In genomic region chr4:155025762-155026457, GRCh38 we compare ENCODE assay signal across 8 cellular contexts.
A peak's percentile ranks its signal among the peaks of the same experiment; 100 is the strongest.
DNase-seq lines count a peak whose midpoint lies in the region; ATAC-seq and TF ChIP-seq lines count a peak whose summit lies in the region.

No MANE protein-coding gene starts in this region.

- H3K9me3 Mint-ChIP-seq in activated T-helper 17 cell treated with anti-CD3 and anti-CD28 coated beads, Interleukin-2, amount 50 U/mL, for 72 hours: no peaks in the 10 kb centered on the region
- H3K9me3 Mint-ChIP-seq in activated T-helper 1 cell treated with anti-CD3 and anti-CD28 coated beads, Interleukin-12 subunit alpha, Interleukin-12 subunit beta, Interleukin-2, Interleukin-4 antibody, amounts not matched to agents 30 ng/mL and 10 ng/mL and 1 ng/mL, durations not matched to agents 14 hours and 24 hours and 36 hours: no peaks in the 10 kb centered on the region

- ATAC-seq in GM19324 (IDR thresholded peaks at IDR 0.05; ENCODE audit: low FRiP score, unreplicated experiment): peak; percentile 78
- peak; percentile 92 for ATAC-seq in HG03521 (IDR thresholded peaks at IDR 0.05; ENCODE audit: unreplicated experiment)
- ATAC-seq in lower lobe of right lung: peak; percentile 49 to 64
- no peak for ATAC-seq in activated T-helper 17 cell treated with anti-CD3 and anti-CD28 coated beads, Interleukin-2, amount 50 U/mL, for 72 hours (replicated peaks)

- H3K27me3 Mint-ChIP-seq in activated T-helper 17 cell treated with anti-CD3 and anti-CD28 coated beads, Interleukin-2, amount 50 U/mL, for 72 hours: no peaks in the 10 kb centered on the region
- peaks cover 2% of the 10 kb centered on the region for H3K27me3 Mint-ChIP-seq in activated T-helper 1 cell treated with anti-CD3 and anti-CD28 coated beads, Interleukin-12 subunit alpha, Interleukin-12 subunit beta, Interleukin-2, Interleukin-4 antibody, amounts not matched to agents 30 ng/mL and 10 ng/mL and 1 ng/mL, durations not matched to agents 14 hours and 24 hours and 36 hours (ENCODE audit: insufficient read depth)

- in situ Hi-C loops in astrocyte of the spinal cord (cut with HindIII; ENCODE audit: low sequenced_read_pairs): no loop called here

- no peaks in the 10 kb centered on the region for H3K9me3 ChIP-seq in lower lobe of right lung

- H3K27me3 ChIP-seq in lower lobe of right lung (ENCODE audit: low read depth): no peaks in the 10 kb centered on the region

- H3K4me3 Mint-ChIP-seq in activated T-helper 17 cell treated with anti-CD3 and anti-CD28 coated beads, Interleukin-2, amount 50 U/mL, for 72 hours: no peak overlapping the region
- no peak overlapping the region for H3K4me3 Mint-ChIP-seq in activated T-helper 1 cell treated with anti-CD3 and anti-CD28 coated beads, Interleukin-12 subunit alpha, Interleukin-12 subunit beta, Interleukin-2, Interleukin-4 antibody, amounts not matched to agents 30 ng/mL and 10 ng/mL and 1 ng/mL, durations not matched to agents 14 hours and 24 hours and 36 hours

- no peaks in the 10 kb centered on the region for H3K4me1 Mint-ChIP-seq in activated T-helper 17 cell treated with anti-CD3 and anti-CD28 coated beads, Interleukin-2, amount 50 U/mL, for 72 hours
- no peaks in the 10 kb centered on the region for H3K4me1 Mint-ChIP-seq in activated T-helper 1 cell treated with anti-CD3 and anti-CD28 coated beads, Interleukin-12 subunit alpha, Interleukin-12 subunit beta, Interleukin-2, Interleukin-4 antibody, amounts not matched to agents 30 ng/mL and 10 ng/mL and 1 ng/mL, durations not matched to agents 14 hours and 24 hours and 36 hours (ENCODE audit: low read depth)

- DNase-seq in D341Med (ENCODE audit: low spot score) (peak; percentile 68), astrocyte of the spinal cord (ENCODE audit: low read depth, low spot score) (peak; percentile 33), lower lobe of right lung (peak; percentile 47), DMS153 (lab: John Stamatoyannopoulos, UW) (no peak)
- DNase-seq in activated T-helper 1 cell treated with anti-CD3 and anti-CD28 coated beads, Interleukin-12 subunit alpha, Interleukin-12 subunit beta, Interleukin-2, Interleukin-4 antibody, amounts not matched to agents 30 ng/mL and 10 ng/mL and 1 ng/mL, durations not matched to agents 14 hours and 24 hours and 36 hours (ENCODE audit: low spot score): no peak

- no peaks in the 10 kb centered on the region for H3K4me1 ChIP-seq in lower lobe of right lung

- TF ChIP-seq CTCF in astrocyte of the spinal cord (IDR thresholded peaks at IDR 0.05; ENCODE audit: low read depth, low read length) (peak; percentile 53), lower lobe of right lung (IDR thresholded peaks at IDR 0.05) (peak; percentile 47)

- no peak overlapping the region for H3K4me3 ChIP-seq in astrocyte of the spinal cord (ENCODE audit: low read depth, low read length)
- no peak overlapping the region for H3K4me3 ChIP-seq in lower lobe of right lung

- no peak overlapping the region for H3K27ac ChIP-seq in lower lobe of right lung

- intact Hi-C loops in lower lobe of right lung (cut with DNase I): no loop called here
- intact Hi-C loops in activated T-helper 1 cell treated with anti-CD3 and anti-CD28 coated beads, Interleukin-12 subunit alpha, Interleukin-12 subunit beta, Interleukin-2, Interleukin-4 antibody, amounts not matched to agents 30 ng/mL and 10 ng/mL and 1 ng/mL, durations not matched to agents 14 hours and 24 hours and 36 hours (cut with micrococcal nuclease): no loop called here

- H3K36me3 Mint-ChIP-seq in activated T-helper 17 cell treated with anti-CD3 and anti-CD28 coated beads, Interleukin-2, amount 50 U/mL, for 72 hours (ENCODE audit: low read depth): no peaks in the 10 kb centered on the region
- H3K36me3 Mint-ChIP-seq in activated T-helper 1 cell treated with anti-CD3 and anti-CD28 coated beads, Interleukin-12 subunit alpha, Interleukin-12 subunit beta, Interleukin-2, Interleukin-4 antibody, amounts not matched to agents 30 ng/mL and 10 ng/mL and 1 ng/mL, durations not matched to agents 14 hours and 24 hours and 36 hours (ENCODE audit: low read depth): no peaks in the 10 kb centered on the region

- no peaks in the 10 kb centered on the region for H3K36me3 ChIP-seq in lower lobe of right lung

- H3K27ac Mint-ChIP-seq in activated T-helper 17 cell treated with anti-CD3 and anti-CD28 coated beads, Interleukin-2, amount 50 U/mL, for 72 hours: no peak overlapping the region
- H3K27ac Mint-ChIP-seq in activated T-helper 1 cell treated with anti-CD3 and anti-CD28 coated beads, Interleukin-12 subunit alpha, Interleukin-12 subunit beta, Interleukin-2, Interleukin-4 antibody, amounts not matched to agents 30 ng/mL and 10 ng/mL and 1 ng/mL, durations not matched to agents 14 hours and 24 hours and 36 hours: no peak overlapping the region

Comparison
In these comparisons a context has a peak if more than half of its experiments do, and no peak if none do; other contexts are left out.
1. DNase-seq: peak in D341Med (single experiment), astrocyte of the spinal cord (single experiment) and lower lobe of right lung (single experiment); none in activated T-helper 1 cell treated with anti-CD3 and anti-CD28 coated beads, Interleukin-12 subunit alpha, Interleukin-12 subunit beta, Interleukin-2, Interleukin-4 antibody, amounts not matched to agents 30 ng/mL and 10 ng/mL and 1 ng/mL, durations not matched to agents 14 hours and 24 hours and 36 hours (single experiment) and DMS153 (single experiment).